14 cellular contexts compared by ENCODE assay signal in genomic region chr2:39142012-39142346, GRCh38. TPM values are rescaled to one million over a fixed set of nuclear protein-coding genes. Genes with fewer than 3 reads are reported as not detected.
A peak's percentile ranks its signal among the peaks of the same experiment; 100 is the strongest.
DNase-seq lines count a peak whose midpoint lies in the region; ATAC-seq and TF ChIP-seq lines count a peak whose summit lies in the region.
"Had no signal": no experiment of that assay in that cellular context is flagged by ENCODE, and none has a peak within 500 bp of the region (broad histone marks: within the 10 kb centered on the region; RNA-seq: fewer than 3 reads in every experiment).

No MANE protein-coding gene starts in this region.

- no peaks in the 10 kb centered on the region for H3K9me2 ChIP-seq in PC-9 (ENCODE audit: insufficient read depth)

- CTCF ChIA-PET in PC-9 (lab: Charles Lee), result interaction anchor here (0.7 kb wide), 1 partner anchor 358 kb away, joined by 5 read pairs; no protein-coding TSS in a partner anchor

- H3K4me1 Mint-ChIP-seq in stimulated activated naive CD8-positive, alpha-beta T cell treated with anti-CD3 and anti-CD28 coated beads, Interleukin-15, amount 100 ng/mL, for 72 hours, result peaks cover 48% of the 10 kb centered on the region
- peaks cover 23% of the 10 kb centered on the region for H3K4me1 Mint-ChIP-seq in brain

- no peak for DNase-seq in stimulated activated naive CD8-positive, alpha-beta T cell treated with anti-CD3 and anti-CD28 coated beads, Interleukin-15, amount 100 ng/mL, for 72 hours
- no peak for DNase-seq in stimulated activated naive CD8-positive, alpha-beta T cell treated with anti-CD3 and anti-CD28 coated beads, Interleukin-15, Interleukin-2, amounts not matched to agents 100 U/mL and 50 U/mL, for 24 hours
- DNase-seq in PC-9, result no peak
- DNase-seq in NK-92 (lab: John Stamatoyannopoulos, UW; ENCODE audit: unreplicated experiment), result no peak
- no peak for DNase-seq in mucosa of descending colon
- DNase-seq: DMS79 treated with DMSO at 0.1 percent for 48 hours, ovary, small intestine, stomach, T-helper 9 cell had no signal

- no peaks in the 10 kb centered on the region for H3K9me3 ChIP-seq in PC-9 (ENCODE audit: insufficient read depth, low read depth)
- no peaks in the 10 kb centered on the region for H3K9me3 ChIP-seq in mucosa of descending colon
- H3K9me3 ChIP-seq: ovary, stomach had no signal

- H3K36me3 ChIP-seq in PC-9 (ENCODE audit: low read depth) (no peaks in the 10 kb centered on the region), mucosa of descending colon (ENCODE audit: low read depth) (no peaks in the 10 kb centered on the region)
- H3K36me3 ChIP-seq: ovary, stomach had no signal

- peaks cover 39% of the 10 kb centered on the region for H3K4me1 ChIP-seq in PC-9 (replicated peaks; ENCODE audit: insufficient read depth)
- no peaks in the 10 kb centered on the region for H3K4me1 ChIP-seq in mucosa of descending colon (ENCODE audit: low read depth)

- TF ChIP-seq CTCF in PC-9 (conservative IDR thresholded peaks at IDR 0.05) (no peak), brain (conservative IDR thresholded peaks at IDR 0.05) (no peak), mucosa of descending colon (IDR thresholded peaks at IDR 0.05) (no peak)

- no peak overlapping the region for H2AFZ ChIP-seq in PC-9

- H3K4me3 ChIP-seq in PC-9, result no peak overlapping the region
- H3K4me3 ChIP-seq in mucosa of descending colon, result no peak overlapping the region
- H3K4me3 ChIP-seq: ovary, stomach had no signal

- no peaks in the 10 kb centered on the region for H4K20me1 ChIP-seq in PC-9 (ENCODE audit: insufficient read depth)

- H3K27me3 Mint-ChIP-seq in stimulated activated naive CD8-positive, alpha-beta T cell treated with anti-CD3 and anti-CD28 coated beads, Interleukin-15, amount 100 ng/mL, for 72 hours, result no peaks in the 10 kb centered on the region
- H3K27me3 Mint-ChIP-seq in brain, result no peaks in the 10 kb centered on the region

- H3K27ac Mint-ChIP-seq in stimulated activated naive CD8-positive, alpha-beta T cell treated with anti-CD3 and anti-CD28 coated beads, Interleukin-15, amount 100 ng/mL, for 72 hours, result no peak overlapping the region
- H3K27ac Mint-ChIP-seq in brain, result peak overlapping the region in 4 of 5 experiments; percentile 61 to 95 (median 72)

- no peaks in the 10 kb centered on the region for H3K79me2 ChIP-seq in PC-9 (ENCODE audit: low read depth)

- no peaks in the 10 kb centered on the region for H3K36me3 Mint-ChIP-seq in brain

- no peaks in the 10 kb centered on the region for H3K27me3 ChIP-seq in PC-9 (ENCODE audit: insufficient read depth, low read depth)
- H3K27me3 ChIP-seq: ovary, stomach had no signal

- H3K9me3 Mint-ChIP-seq in stimulated activated naive CD8-positive, alpha-beta T cell treated with anti-CD3 and anti-CD28 coated beads, Interleukin-15, amount 100 ng/mL, for 72 hours, result no peaks in the 10 kb centered on the region
- peaks cover 0 to 2% (median 0%) of the 10 kb centered on the region in 5 experiments for H3K9me3 Mint-ChIP-seq in brain

- H3K4me3 Mint-ChIP-seq in stimulated activated naive CD8-positive, alpha-beta T cell treated with anti-CD3 and anti-CD28 coated beads, Interleukin-15, amount 100 ng/mL, for 72 hours, result no peak overlapping the region
- H3K4me3 Mint-ChIP-seq in brain, result peak overlapping the region in 1 of 5 experiments; percentile 70

- peak overlapping the region; percentile 37 for H3K4me2 ChIP-seq in PC-9

- POLR2A ChIA-PET in PC-9 (lab: Charles Lee; ENCODE audit: unreplicated experiment), result interaction anchor here (0.8 kb wide), 1 partner anchor 391 kb away, joined by 11 read pairs; the partner anchor contains the start of gene SRSF7

- H3K27ac ChIP-seq in PC-9, result no peak overlapping the region
- H3K27ac ChIP-seq: C4-2B, ovary, stomach had no signal

- BruUV-seq in PC-9 (replicated peaks; lab: Mats Ljungman, UMichigan), result no TSS peak

- intact Hi-C loops in PC-9 (cut with micrococcal nuclease; ENCODE audit: unreplicated experiment), result loop anchor here (5.0 kb wide), 1 partner anchor 40 kb away; no protein-coding TSS in a partner anchor
- intact Hi-C loops in mucosa of descending colon (cut with DNase I, micrococcal nuclease), result no loop called here

- ATAC-seq in stimulated activated naive CD8-positive, alpha-beta T cell treated with anti-CD3 and anti-CD28 coated beads, Interleukin-15, amount 100 ng/mL, for 72 hours, result peak; percentile 57
- no peak for ATAC-seq in stimulated activated naive CD8-positive, alpha-beta T cell treated with anti-CD3 and anti-CD28 coated beads, Interleukin-15, Interleukin-2, amounts not matched to agents 100 U/mL and 50 U/mL, for 24 hours
- ATAC-seq in GM21528 (IDR thresholded peaks at IDR 0.05; ENCODE audit: low FRiP score, unreplicated experiment), result no peak
- no peak for ATAC-seq in mucosa of descending colon
- ATAC-seq: HepG2 had no signal

- no peaks in the 10 kb centered on the region for H3F3A ChIP-seq in PC-9 (ENCODE audit: insufficient read depth, low read depth)

RNA-seq across cellular contexts. Expression of gene SOS1, which starts 21.1 kb away (rescaled TPM):
- total RNA-seq in PC-9 (2021), result 19.2 and 34.7 TPM in 2 replicates
- polyA plus RNA-seq in brain (ENCODE audit: insufficient read depth, low read depth, low replicate concordance), result 13.0 TPM
- total RNA-seq in mucosa of descending colon, result 10 to 100 TPM; 38.8 to 44.2 (median 39.8) TPM

Comparison
In these comparisons a context has a peak if more than half of its experiments do, and no peak if none do; other contexts are left out.
1. H3K27ac Mint-ChIP-seq: peak in brain (4 of 5); none in stimulated activated naive CD8-positive, alpha-beta T cell treated with anti-CD3 and anti-CD28 coated beads, Interleukin-15, amount 100 ng/mL, for 72 hours (0 of 2).